Comparison of ENCODE assay signal across 14 cellular contexts in the genomic region with DNA sequence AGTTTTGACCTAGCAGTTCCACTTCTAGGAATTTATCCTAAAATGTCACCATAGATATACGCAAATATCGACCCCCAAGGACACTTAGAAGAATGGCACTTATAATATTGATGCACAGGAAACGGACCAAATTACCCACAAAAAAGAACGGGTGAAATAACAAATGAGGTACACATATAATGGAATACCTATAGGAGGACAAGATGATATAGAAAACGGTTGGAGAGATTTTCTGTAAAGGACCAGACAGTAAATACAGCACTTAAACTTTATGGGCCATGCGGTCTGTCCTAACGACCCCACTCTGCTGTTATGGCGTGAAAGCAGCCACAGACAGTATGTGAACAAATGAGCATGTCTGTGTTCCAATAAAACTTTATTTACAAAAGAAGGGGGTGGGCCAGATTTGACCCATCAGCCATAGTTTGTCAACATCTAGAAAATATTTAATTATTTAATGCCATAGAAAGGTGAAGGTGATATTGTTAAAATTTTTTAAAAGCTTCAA. TPM values are rescaled to one million over a fixed set of nuclear protein-coding genes. Genes with fewer than 3 reads are reported as not detected.
DNase-seq lines count a peak whose midpoint lies in the region; ATAC-seq and TF ChIP-seq lines count a peak whose summit lies in the region.
"Had no signal": no experiment of that assay in that cellular context is flagged by ENCODE, and none has a peak within 500 bp of the region (broad histone marks: within the 10 kb centered on the region; RNA-seq: fewer than 3 reads in every experiment).

No MANE protein-coding gene starts in this region.

- peaks cover 94% of the 10 kb centered on the region for H3K4me1 Mint-ChIP-seq in activated T-cell treated with anti-CD3 and anti-CD28 coated beads, Interleukin-2, amount 50 U/mL, for 72 hours (ENCODE audit: low read depth)
- H3K4me1 Mint-ChIP-seq in IgD-negative memory B cell (peaks cover 5 to 24% (median 18%) of the 10 kb centered on the region in 3 donors), nephron progenitor cell (peaks cover 73% of the 10 kb centered on the region)
- H3K4me1 Mint-ChIP-seq in activated T-helper 2 cell treated with anti-CD3 and anti-CD28 coated beads, Interferon-gamma antibody, Interleukin-2, Interleukin-4, amounts not matched to agents 10 μg/mL and 5 μg/mL and 100 μg/mL, durations not matched to agents 14 hours and 24 hours and 36 hours (ENCODE audit: low read depth) = peaks cover 84% of the 10 kb centered on the region
- H3K4me1 Mint-ChIP-seq in stimulated activated memory B cell treated with anti-CD40 and anti-IgM and Interleukin-4, amounts not matched to agents 10 μg/mL and 1 μg/mL and 100 μg/mL, for 72 hours = peaks cover 43% of the 10 kb centered on the region

- H3K27ac Mint-ChIP-seq in activated T-cell treated with anti-CD3 and anti-CD28 coated beads, Interleukin-2, amount 50 U/mL, for 72 hours = peak overlapping the region; percentile 92
- H3K27ac Mint-ChIP-seq in IgD-negative memory B cell (peak overlapping the region in 1 of 3 donors; percentile 8), nephron progenitor cell (no peak overlapping the region)
- H3K27ac Mint-ChIP-seq in activated T-helper 2 cell treated with anti-CD3 and anti-CD28 coated beads, Interferon-gamma antibody, Interleukin-2, Interleukin-4, amounts not matched to agents 10 μg/mL and 5 μg/mL and 100 μg/mL, durations not matched to agents 14 hours and 24 hours and 36 hours = peak overlapping the region; percentile 87
- peak overlapping the region; percentile 15 for H3K27ac Mint-ChIP-seq in stimulated activated memory B cell treated with anti-CD40 and anti-IgM and Interleukin-4, amounts not matched to agents 10 μg/mL and 1 μg/mL and 100 μg/mL, for 72 hours
- H3K27ac Mint-ChIP-seq: mesothelial cell of epicardium had no signal

- H3K36me3 Mint-ChIP-seq in activated T-cell treated with anti-CD3 and anti-CD28 coated beads, Interleukin-2, amount 50 U/mL, for 72 hours (ENCODE audit: insufficient read depth in 2 of 2) = peaks cover 5 to 33% of the 10 kb centered on the region in 2 donors
- peaks cover 1% of the 10 kb centered on the region for H3K36me3 Mint-ChIP-seq in IgD-negative memory B cell
- peaks cover 83% of the 10 kb centered on the region for H3K36me3 Mint-ChIP-seq in activated T-helper 2 cell treated with anti-CD3 and anti-CD28 coated beads, Interferon-gamma antibody, Interleukin-2, Interleukin-4, amounts not matched to agents 10 μg/mL and 5 μg/mL and 100 μg/mL, durations not matched to agents 14 hours and 24 hours and 36 hours (ENCODE audit: low read depth)
- no peaks in the 10 kb centered on the region for H3K36me3 Mint-ChIP-seq in stimulated activated memory B cell treated with anti-CD40 and anti-IgM and Interleukin-4, amounts not matched to agents 10 μg/mL and 1 μg/mL and 100 μg/mL, for 72 hours
- H3K36me3 Mint-ChIP-seq in nephron progenitor cell (ENCODE audit: low read depth) = no peaks in the 10 kb centered on the region
- H3K36me3 Mint-ChIP-seq: mesothelial cell of epicardium had no signal

- peak overlapping the region; percentile 79 to 81 for H3K4me3 Mint-ChIP-seq in activated T-cell treated with anti-CD3 and anti-CD28 coated beads, Interleukin-2, amount 50 U/mL, for 72 hours
- peak overlapping the region in 3 of 4 donors; percentile 1 to 88 (median 10) for H3K4me3 Mint-ChIP-seq in IgD-negative memory B cell
- H3K4me3 Mint-ChIP-seq in activated T-helper 2 cell treated with anti-CD3 and anti-CD28 coated beads, Interferon-gamma antibody, Interleukin-2, Interleukin-4, amounts not matched to agents 10 μg/mL and 5 μg/mL and 100 μg/mL, durations not matched to agents 14 hours and 24 hours and 36 hours (ENCODE audit: low read depth) = peak overlapping the region; percentile 41
- H3K4me3 Mint-ChIP-seq in stimulated activated memory B cell treated with anti-CD40 and anti-IgM and Interleukin-4, amounts not matched to agents 10 μg/mL and 1 μg/mL and 100 μg/mL, for 72 hours = peak overlapping the region; percentile 19
- no peak overlapping the region for H3K4me3 Mint-ChIP-seq in nephron progenitor cell
- H3K4me3 Mint-ChIP-seq: mesothelial cell of epicardium had no signal

- H3K27me3 Mint-ChIP-seq in activated T-cell treated with anti-CD3 and anti-CD28 coated beads, Interleukin-2, amount 50 U/mL, for 72 hours (ENCODE audit: low read depth) = peaks cover 6% of the 10 kb centered on the region
- peaks cover 16% of the 10 kb centered on the region for H3K27me3 Mint-ChIP-seq in IgD-negative memory B cell
- no peaks in the 10 kb centered on the region for H3K27me3 Mint-ChIP-seq in activated T-helper 2 cell treated with anti-CD3 and anti-CD28 coated beads, Interferon-gamma antibody, Interleukin-2, Interleukin-4, amounts not matched to agents 10 μg/mL and 5 μg/mL and 100 μg/mL, durations not matched to agents 14 hours and 24 hours and 36 hours (ENCODE audit: low read depth)
- peaks cover 31% of the 10 kb centered on the region for H3K27me3 Mint-ChIP-seq in stimulated activated memory B cell treated with anti-CD40 and anti-IgM and Interleukin-4, amounts not matched to agents 10 μg/mL and 1 μg/mL and 100 μg/mL, for 72 hours
- peaks cover 21% of the 10 kb centered on the region for H3K27me3 Mint-ChIP-seq in nephron progenitor cell (ENCODE audit: low read depth, poor library complexity)
- H3K27me3 Mint-ChIP-seq: effector memory CD8-positive, alpha-beta T cell had no signal

- ATAC-seq in activated T-cell treated with anti-CD3 and anti-CD28 coated beads, Interleukin-2, amount 50 U/mL, for 72 hours (replicated peaks in 1 of 2) = peak; percentile 17 to 32
- ATAC-seq in stimulated activated memory B cell treated with anti-CD40 and anti-IgM and Interleukin-4, amounts not matched to agents 10 μg/mL and 1 μg/mL and 100 μg/mL, for 72 hours = no peak
- ATAC-seq: effector memory CD8-positive, alpha-beta T cell; right cardiac atrium had no signal

- intact Hi-C loops in activated T-helper 2 cell treated with anti-CD3 and anti-CD28 coated beads, Interferon-gamma antibody, Interleukin-2, Interleukin-4, amounts not matched to agents 10 μg/mL and 5 μg/mL and 100 μg/mL, durations not matched to agents 14 hours and 24 hours and 36 hours (cut with micrococcal nuclease) = loop anchor here (1.0 to 5.0 kb wide), 4 partner anchors 10 to 34 kb away; partner anchors contain the start of gene UBASH3A

- no peak for DNase-seq in activated T-cell treated with anti-CD3 and anti-CD28 coated beads, Interleukin-2, amount 50 U/mL, for 72 hours
- no peak for DNase-seq in activated T-cell treated with anti-CD3 and anti-CD28 coated beads, Interleukin-2, amount 50 U/mL, for 48 hours
- no peak for DNase-seq in activated T-helper 2 cell treated with anti-CD3 and anti-CD28 coated beads, Interferon-gamma antibody, Interleukin-2, Interleukin-4, amounts not matched to agents 10 μg/mL and 5 μg/mL and 100 μg/mL, durations not matched to agents 14 hours and 24 hours and 36 hours (ENCODE audit: low spot score)
- DNase-seq in pons (ENCODE audit: low spot score) (no peak), nephron progenitor cell (no peak), AG20443 (ENCODE audit: low spot score) (no peak)
- DNase-seq: DMS 273 treated with DMSO at 0.1 percent for 48 hours; effector memory CD8-positive, alpha-beta T cell; NCI-H2029; NCI-H510A treated with DMSO at 0.1 percent for 48 hours; right cardiac atrium had no signal

- no peaks in the 10 kb centered on the region for H3K9me3 Mint-ChIP-seq in activated T-cell treated with anti-CD3 and anti-CD28 coated beads, Interleukin-2, amount 50 U/mL, for 72 hours
- H3K9me3 Mint-ChIP-seq in IgD-negative memory B cell (no peaks in the 10 kb centered on the region), nephron progenitor cell (peaks cover 16% of the 10 kb centered on the region)
- H3K9me3 Mint-ChIP-seq in activated T-helper 2 cell treated with anti-CD3 and anti-CD28 coated beads, Interferon-gamma antibody, Interleukin-2, Interleukin-4, amounts not matched to agents 10 μg/mL and 5 μg/mL and 100 μg/mL, durations not matched to agents 14 hours and 24 hours and 36 hours = no peaks in the 10 kb centered on the region
- H3K9me3 Mint-ChIP-seq in stimulated activated memory B cell treated with anti-CD40 and anti-IgM and Interleukin-4, amounts not matched to agents 10 μg/mL and 1 μg/mL and 100 μg/mL, for 72 hours = no peaks in the 10 kb centered on the region
- H3K9me3 Mint-ChIP-seq: effector memory CD8-positive, alpha-beta T cell; mesothelial cell of epicardium had no signal

- TF ChIP-seq CTCF in nephron progenitor cell (IDR thresholded peaks at IDR 0.05) = no peak

RNA-seq across cellular contexts. Expression of gene TMPRSS3, which starts 2.4 kb away (rescaled TPM):
- 10 to 100 TPM; 57.1 to 91.9 TPM for total RNA-seq in activated T-cell treated with anti-CD3 and anti-CD28 coated beads, Interleukin-2, amount 50 U/mL, for 72 hours
- not detected for polyA plus RNA-seq in IgD-negative memory B cell
- total RNA-seq in activated T-helper 2 cell treated with anti-CD3 and anti-CD28 coated beads, Interferon-gamma antibody, Interleukin-2, Interleukin-4, amounts not matched to agents 10 μg/mL and 5 μg/mL and 100 μg/mL, durations not matched to agents 14 hours and 24 hours and 36 hours = 81.0 and 88.1 TPM in 2 replicates
- total RNA-seq: mesothelial cell of epicardium, right cardiac atrium had no signal
- polyA plus RNA-seq: right cardiac atrium had no signal

RNA-seq across cellular contexts. Expression of gene UBASH3A, which starts 10.2 kb away (rescaled TPM):
- total RNA-seq in activated T-cell treated with anti-CD3 and anti-CD28 coated beads, Interleukin-2, amount 50 U/mL, for 72 hours = 10 to 100 TPM; 54.5 to 57.4 TPM
- 1.6 TPM for polyA plus RNA-seq in IgD-negative memory B cell
- 86.0 and 87.4 TPM in 2 replicates for total RNA-seq in activated T-helper 2 cell treated with anti-CD3 and anti-CD28 coated beads, Interferon-gamma antibody, Interleukin-2, Interleukin-4, amounts not matched to agents 10 μg/mL and 5 μg/mL and 100 μg/mL, durations not matched to agents 14 hours and 24 hours and 36 hours
- total RNA-seq: mesothelial cell of epicardium had no signal

RNA-seq across cellular contexts. Expression of gene TFF1, which starts 27.2 kb away (rescaled TPM):
- total RNA-seq in activated T-cell treated with anti-CD3 and anti-CD28 coated beads, Interleukin-2, amount 50 U/mL, for 72 hours = 1 to 10 TPM in 1 of 2 donors, under 1 TPM in 1; 0.97 to 1.7 TPM
- polyA plus RNA-seq in IgD-negative memory B cell = not detected
- total RNA-seq in activated T-helper 2 cell treated with anti-CD3 and anti-CD28 coated beads, Interferon-gamma antibody, Interleukin-2, Interleukin-4, amounts not matched to agents 10 μg/mL and 5 μg/mL and 100 μg/mL, durations not matched to agents 14 hours and 24 hours and 36 hours = 0.48 and 0.51 TPM in 2 replicates
- total RNA-seq: mesothelial cell of epicardium, right cardiac atrium had no signal
- polyA plus RNA-seq: right cardiac atrium had no signal

RNA-seq across cellular contexts. Expression of gene TFF2, which starts 42.7 kb away (rescaled TPM):
- total RNA-seq in activated T-cell treated with anti-CD3 and anti-CD28 coated beads, Interleukin-2, amount 50 U/mL, for 72 hours = not detected
- polyA plus RNA-seq in IgD-negative memory B cell = not detected
- not detected in 2 replicates for total RNA-seq in activated T-helper 2 cell treated with anti-CD3 and anti-CD28 coated beads, Interferon-gamma antibody, Interleukin-2, Interleukin-4, amounts not matched to agents 10 μg/mL and 5 μg/mL and 100 μg/mL, durations not matched to agents 14 hours and 24 hours and 36 hours
- total RNA-seq: mesothelial cell of epicardium, right cardiac atrium had no signal
- polyA plus RNA-seq: right cardiac atrium had no signal
